1 cellular context compared by ENCODE assay signal in genomic region chr3:66617351-66617750, GRCh38.
TF ChIP-seq lines count a peak whose summit lies in the region.

No MANE protein-coding gene starts in this region.

TF ChIP-seq in IMR-90, 13 proteins besides CTCF, POLR2A, EP300 and RAD21:
- TF ChIP-seq SMC3 (IDR thresholded peaks at IDR 0.05; ENCODE audit: low read depth, low read length) (no peak), CEBPB (IDR thresholded peaks at IDR 0.05; ENCODE audit: low read depth, low read length) (no peak), NFE2L2 (IDR thresholded peaks at IDR 0.05; ENCODE audit: low read depth, low read length) (no peak), ELK1 (IDR thresholded peaks at IDR 0.05; ENCODE audit: borderline replicate concordance, low read depth, low read length) (no peak), BHLHE40 (IDR thresholded peaks at IDR 0.05; ENCODE audit: low read depth, low read length) (no peak), MAFK (IDR thresholded peaks at IDR 0.05; ENCODE audit: low read depth, low read length) (no peak), MXI1 (IDR thresholded peaks at IDR 0.05; ENCODE audit: borderline replicate concordance, low read depth, low read length) (no peak), RCOR1 (IDR thresholded peaks at IDR 0.05; ENCODE audit: insufficient replicate concordance, low read length) (no peak), CHD1 (IDR thresholded peaks at IDR 0.05; ENCODE audit: low read depth, low read length) (no peak), RFX5 (IDR thresholded peaks at IDR 0.05; ENCODE audit: low read depth, low read length) (no peak), FOS (IDR thresholded peaks at IDR 0.05; ENCODE audit: low read depth, low read length) (no peak), MAZ (IDR thresholded peaks at IDR 0.05; ENCODE audit: borderline replicate concordance, low read depth, low read length) (no peak)
- TF ChIP-seq, protein P1, sequence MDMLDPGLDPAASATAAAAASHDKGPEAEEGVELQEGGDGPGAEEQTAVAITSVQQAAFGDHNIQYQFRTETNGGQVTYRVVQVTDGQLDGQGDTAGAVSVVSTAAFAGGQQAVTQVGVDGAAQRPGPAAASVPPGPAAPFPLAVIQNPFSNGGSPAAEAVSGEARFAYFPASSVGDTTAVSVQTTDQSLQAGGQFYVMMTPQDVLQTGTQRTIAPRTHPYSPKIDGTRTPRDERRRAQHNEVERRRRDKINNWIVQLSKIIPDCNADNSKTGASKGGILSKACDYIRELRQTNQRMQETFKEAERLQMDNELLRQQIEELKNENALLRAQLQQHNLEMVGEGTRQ (IDR thresholded peaks at IDR 0.05; ENCODE audit: low read depth, low read length): no peak
